In the genomic region with DNA sequence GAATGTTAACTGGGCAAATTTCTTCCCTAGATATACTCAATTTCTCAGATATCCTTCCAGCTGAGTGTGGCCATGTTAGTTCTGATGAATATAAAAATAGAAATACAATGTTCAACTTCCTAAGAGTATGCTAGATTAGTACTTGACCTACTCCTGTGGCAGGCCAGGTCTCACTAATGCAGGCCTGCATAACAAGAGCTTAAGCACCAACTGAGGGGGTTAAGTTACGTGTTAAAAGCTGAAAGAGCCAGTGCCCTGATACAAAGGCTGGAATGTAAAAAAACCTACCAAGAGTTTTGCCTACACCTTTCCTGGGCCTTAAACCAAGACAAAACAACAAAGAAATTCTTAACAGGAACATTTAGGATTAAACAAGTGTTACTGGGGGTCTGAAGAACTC, we compare ENCODE assay signal across 20 cellular contexts.
"Had no signal": no experiment of that assay in that cellular context is flagged by ENCODE, and none has a peak within 500 bp of the region (broad histone marks: within the 10 kb centered on the region; RNA-seq: fewer than 3 reads in every experiment).

No MANE protein-coding gene starts in this region.

- H3K36me3 Mint-ChIP-seq: naive thymus-derived CD4-positive, alpha-beta T cell; stimulated activated memory B cell treated with anti-CD40 and anti-IgM and Interleukin-4, amounts not matched to agents 10 μg/mL and 1 μg/mL and 100 μg/mL, for 72 hours had no signal

- H3K36me3 ChIP-seq: colonic mucosa, heart left ventricle, neutrophil, spleen, tibial nerve, upper lobe of right lung, vagina had no signal

- H3K27ac Mint-ChIP-seq: naive thymus-derived CD4-positive, alpha-beta T cell; nephron progenitor cell; stimulated activated memory B cell treated with anti-CD40 and anti-IgM and Interleukin-4, amounts not matched to agents 10 μg/mL and 1 μg/mL and 100 μg/mL, for 72 hours; stimulated activated naive CD8-positive, alpha-beta T cell treated with anti-CD3 and anti-CD28 coated beads, Interleukin-15, amount 100 ng/mL, for 72 hours had no signal

- H3K4me3 ChIP-seq: colonic mucosa, heart left ventricle, psoas muscle, spleen, testis, tibial nerve, upper lobe of right lung, vagina had no signal

- ATAC-seq: naive thymus-derived CD4-positive, alpha-beta T cell; psoas muscle; sciatic nerve; stimulated activated memory B cell treated with anti-CD40 and anti-IgM and Interleukin-4, amounts not matched to agents 10 μg/mL and 1 μg/mL and 100 μg/mL, for 72 hours; stimulated activated naive CD8-positive, alpha-beta T cell treated with anti-CD3 and anti-CD28 coated beads, Interleukin-15, amount 100 ng/mL, for 72 hours; upper lobe of right lung had no signal

- H3K27me3 ChIP-seq: colonic mucosa, heart left ventricle, neutrophil, spleen, testis, tibial nerve, upper lobe of right lung, vagina had no signal

- DNase-seq: colonic mucosa; dermis blood vessel endothelial cell; heart left ventricle; hippocampal formation; naive thymus-derived CD4-positive, alpha-beta T cell; nephron progenitor cell; psoas muscle; retina; spleen; stimulated activated CD4-positive, alpha-beta T cell treated with anti-CD3 and anti-CD28 coated beads, Interleukin-15, amount 100 ng/mL, for 24 hours; stimulated activated CD4-positive, alpha-beta T cell treated with anti-CD3 and anti-CD28 coated beads, Interleukin-1b, Interleukin-23, amount 100 ng/mL, for 48 hours; stimulated activated CD4-positive, alpha-beta T cell treated with anti-CD3 and anti-CD28 coated beads, Interleukin-4, amount 100 ng/mL, for 24 hours; stimulated activated naive CD8-positive, alpha-beta T cell treated with anti-CD3 and anti-CD28 coated beads, Interleukin-15, amount 100 ng/mL, for 72 hours; testis; upper lobe of right lung had no signal

- H3K4me3 Mint-ChIP-seq: naive thymus-derived CD4-positive, alpha-beta T cell; nephron progenitor cell; stimulated activated memory B cell treated with anti-CD40 and anti-IgM and Interleukin-4, amounts not matched to agents 10 μg/mL and 1 μg/mL and 100 μg/mL, for 72 hours; stimulated activated naive CD8-positive, alpha-beta T cell treated with anti-CD3 and anti-CD28 coated beads, Interleukin-15, amount 100 ng/mL, for 72 hours had no signal

- H3K27me3 Mint-ChIP-seq: stimulated activated memory B cell treated with anti-CD40 and anti-IgM and Interleukin-4, amounts not matched to agents 10 μg/mL and 1 μg/mL and 100 μg/mL, for 72 hours; stimulated activated naive CD8-positive, alpha-beta T cell treated with anti-CD3 and anti-CD28 coated beads, Interleukin-15, amount 100 ng/mL, for 72 hours had no signal

- H3K9me3 Mint-ChIP-seq: nephron progenitor cell; stimulated activated memory B cell treated with anti-CD40 and anti-IgM and Interleukin-4, amounts not matched to agents 10 μg/mL and 1 μg/mL and 100 μg/mL, for 72 hours; stimulated activated naive CD8-positive, alpha-beta T cell treated with anti-CD3 and anti-CD28 coated beads, Interleukin-15, amount 100 ng/mL, for 72 hours had no signal

- H3K4me1 ChIP-seq: colonic mucosa, psoas muscle, spleen, testis, tibial nerve, upper lobe of right lung, vagina had no signal

- H3K27ac ChIP-seq: colonic mucosa, neutrophil, psoas muscle, spleen, testis, tibial nerve, upper lobe of right lung, vagina had no signal

- H3K4me1 Mint-ChIP-seq: naive thymus-derived CD4-positive, alpha-beta T cell; stimulated activated memory B cell treated with anti-CD40 and anti-IgM and Interleukin-4, amounts not matched to agents 10 μg/mL and 1 μg/mL and 100 μg/mL, for 72 hours; stimulated activated naive CD8-positive, alpha-beta T cell treated with anti-CD3 and anti-CD28 coated beads, Interleukin-15, amount 100 ng/mL, for 72 hours had no signal

- H3K9me3 ChIP-seq: colonic mucosa, heart left ventricle, neutrophil, psoas muscle, spleen, testis, tibial nerve, upper lobe of right lung, vagina had no signal
